Comparison of ENCODE assay signal across 16 cellular contexts in genomic region chr22:24338701-24339451, GRCh38.
A peak's percentile ranks its signal among the peaks of the same experiment; 100 is the strongest.
DNase-seq lines count a peak whose midpoint lies in the region; ATAC-seq and TF ChIP-seq lines count a peak whose summit lies in the region.
"Had no signal": no experiment of that assay in that cellular context is flagged by ENCODE, and none has a peak within 500 bp of the region (broad histone marks: within the 10 kb centered on the region; RNA-seq: fewer than 3 reads in every experiment).

No MANE protein-coding gene starts in this region.

- H3K4me2 ChIP-seq in osteoblast (ENCODE audit: insufficient read depth, low read length) = peak overlapping the region; percentile 72
- H3K4me2 ChIP-seq: BLaER1 treated with 17β-estradiol and CSF1 and Interleukin-3, amounts not matched to agents 10 nM and 100 nM had no signal

- H3K4me3 Mint-ChIP-seq in activated T-helper 17 cell treated with anti-CD3 and anti-CD28 coated beads, Interleukin-2, amount 50 U/mL, for 72 hours = no peak overlapping the region
- H3K4me3 Mint-ChIP-seq: neural crest cell; stimulated activated naive CD8-positive, alpha-beta T cell treated with anti-CD3 and anti-CD28 coated beads, Interleukin-15, amount 100 ng/mL, for 72 hours had no signal

- no peaks in the 10 kb centered on the region for H3K9me3 Mint-ChIP-seq in activated T-helper 17 cell treated with anti-CD3 and anti-CD28 coated beads, Interleukin-2, amount 50 U/mL, for 72 hours
- H3K9me3 Mint-ChIP-seq: neural crest cell; stimulated activated naive CD8-positive, alpha-beta T cell treated with anti-CD3 and anti-CD28 coated beads, Interleukin-15, amount 100 ng/mL, for 72 hours had no signal

- peaks cover 18% of the 10 kb centered on the region for H4K20me1 ChIP-seq in osteoblast (ENCODE audit: insufficient read depth, low read length)

- no peaks in the 10 kb centered on the region for H3K9me3 ChIP-seq in osteoblast (ENCODE audit: low read depth, low read length)
- H3K9me3 ChIP-seq: BLaER1 treated with 17β-estradiol and CSF1 and Interleukin-3, amounts not matched to agents 10 nM and 100 nM had no signal

- peaks cover 30% of the 10 kb centered on the region for H3K79me2 ChIP-seq in osteoblast (ENCODE audit: insufficient read depth, low read length)

- no peak overlapping the region for H3K27ac Mint-ChIP-seq in activated T-helper 17 cell treated with anti-CD3 and anti-CD28 coated beads, Interleukin-2, amount 50 U/mL, for 72 hours
- H3K27ac Mint-ChIP-seq: stimulated activated naive CD8-positive, alpha-beta T cell treated with anti-CD3 and anti-CD28 coated beads, Interleukin-15, amount 100 ng/mL, for 72 hours had no signal

- peak overlapping the region; percentile 38 for H3K4me3 ChIP-seq in osteoblast (ENCODE audit: insufficient read depth, low read length)
- H3K4me3 ChIP-seq: BLaER1 treated with 17β-estradiol and CSF1 and Interleukin-3, amounts not matched to agents 10 nM and 100 nM had no signal

- H3K36me3 ChIP-seq in osteoblast (ENCODE audit: insufficient read depth, low read length) = peaks cover 56% of the 10 kb centered on the region

- H3K27ac ChIP-seq in osteoblast (ENCODE audit: low read depth, low read length) = peak overlapping the region; percentile 69
- H3K27ac ChIP-seq: BLaER1 treated with 17β-estradiol and CSF1 and Interleukin-3, amounts not matched to agents 10 nM and 100 nM had no signal

- H3K4me1 ChIP-seq in osteoblast (ENCODE audit: insufficient read depth, low read length) = peaks cover 28% of the 10 kb centered on the region

- peaks cover 87% of the 10 kb centered on the region for H3K36me3 Mint-ChIP-seq in activated T-helper 17 cell treated with anti-CD3 and anti-CD28 coated beads, Interleukin-2, amount 50 U/mL, for 72 hours (ENCODE audit: low read depth)

- ATAC-seq in activated T-helper 17 cell treated with anti-CD3 and anti-CD28 coated beads, Interleukin-2, amount 50 U/mL, for 72 hours (replicated peaks) = peak; percentile 9
- ATAC-seq in left ventricle myocardium superior (peak; percentile 94), HG03095 (IDR thresholded peaks at IDR 0.05; ENCODE audit: unreplicated experiment) (no peak), GM21367 (IDR thresholded peaks at IDR 0.05; ENCODE audit: unreplicated experiment) (no peak)
- ATAC-seq: stimulated activated naive CD8-positive, alpha-beta T cell treated with anti-CD3 and anti-CD28 coated beads, Interleukin-15, amount 100 ng/mL, for 72 hours had no signal

- H3K27me3 Mint-ChIP-seq in activated T-helper 17 cell treated with anti-CD3 and anti-CD28 coated beads, Interleukin-2, amount 50 U/mL, for 72 hours = no peaks in the 10 kb centered on the region
- H3K27me3 Mint-ChIP-seq: stimulated activated naive CD8-positive, alpha-beta T cell treated with anti-CD3 and anti-CD28 coated beads, Interleukin-15, amount 100 ng/mL, for 72 hours had no signal

- intact Hi-C loops in left ventricle myocardium superior (cut with micrococcal nuclease) = no loop called here

- no peaks in the 10 kb centered on the region for H3K27me3 ChIP-seq in osteoblast (ENCODE audit: insufficient read depth, low read length)
- H3K27me3 ChIP-seq: BLaER1 treated with 17β-estradiol and CSF1 and Interleukin-3, amounts not matched to agents 10 nM and 100 nM; dorsolateral prefrontal cortex had no signal

- DNase-seq in EL (peak; percentile 8), left ventricle myocardium superior (no peak), osteoblast (ENCODE audit: insufficient read length, low spot score, missing footprints) (no peak), NCI-H2081 (lab: John Stamatoyannopoulos, UW) (no peak), HT-29 (ENCODE audit: low spot score) (no peak)
- DNase-seq: activated CD4-positive, alpha-beta T cell treated with anti-CD3 and anti-CD28 coated beads for 4 hours; activated naive CD4-positive, alpha-beta T cell treated with Interleukin-2 at 50 U/mL for 16 hours; dorsolateral prefrontal cortex; NCI-H69; stimulated activated CD4-positive, alpha-beta T cell treated with anti-CD3 and anti-CD28 coated beads, Interleukin-2, amount 100 ng/mL, for 24 hours; stimulated activated naive CD8-positive, alpha-beta T cell treated with anti-CD3 and anti-CD28 coated beads, Interleukin-15, amount 100 ng/mL, for 72 hours had no signal

- no peak for TF ChIP-seq CTCF in osteoblast (IDR thresholded peaks at IDR 0.05; ENCODE audit: extremely low read depth, low read depth, low read length)

- H2AFZ ChIP-seq in osteoblast (ENCODE audit: low read length) = no peak overlapping the region

- H3K4me1 Mint-ChIP-seq in activated T-helper 17 cell treated with anti-CD3 and anti-CD28 coated beads, Interleukin-2, amount 50 U/mL, for 72 hours = no peaks in the 10 kb centered on the region
- H3K4me1 Mint-ChIP-seq: neural crest cell had no signal

Comparison
In these comparisons a context has a peak if more than half of its experiments do, and no peak if none do; other contexts are left out.
1. ATAC-seq: peak in activated T-helper 17 cell treated with anti-CD3 and anti-CD28 coated beads, Interleukin-2, amount 50 U/mL, for 72 hours (single experiment) and left ventricle myocardium superior (single experiment); none in HG03095 (single experiment) and GM21367 (single experiment).